Comparison of ENCODE assay signal across 2 cellular contexts in the genomic region with DNA sequence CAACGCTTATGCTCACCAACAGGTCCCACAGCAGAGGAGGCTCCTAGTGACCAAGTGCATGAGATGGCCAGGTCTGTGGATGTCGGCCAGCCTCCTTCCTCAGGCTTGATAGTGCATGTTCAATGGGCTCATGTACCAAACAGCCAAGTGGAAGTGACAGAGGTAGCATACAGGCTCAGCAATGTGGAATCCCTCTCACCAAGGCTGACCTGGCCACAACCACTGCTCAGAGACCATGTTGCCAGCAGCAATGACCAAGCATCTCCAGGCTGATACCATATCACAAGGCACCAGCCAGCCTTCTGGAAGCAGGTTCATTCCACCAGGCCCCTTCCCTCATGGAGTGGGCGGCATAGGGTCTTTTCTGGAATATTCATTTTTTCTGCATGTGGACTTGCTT.
TF ChIP-seq lines count a peak whose summit lies in the region.

No MANE protein-coding gene starts in this region.

TF ChIP-seq in K562, 482 proteins besides CTCF, POLR2A, EP300 and RAD21:
- 0 out of 2 replicates have a peak, but pooled peaks have one; percentile 9 for TF ChIP-seq NFIC (IDR thresholded peaks at IDR 0.05)
- TF ChIP-seq, protein P1, sequence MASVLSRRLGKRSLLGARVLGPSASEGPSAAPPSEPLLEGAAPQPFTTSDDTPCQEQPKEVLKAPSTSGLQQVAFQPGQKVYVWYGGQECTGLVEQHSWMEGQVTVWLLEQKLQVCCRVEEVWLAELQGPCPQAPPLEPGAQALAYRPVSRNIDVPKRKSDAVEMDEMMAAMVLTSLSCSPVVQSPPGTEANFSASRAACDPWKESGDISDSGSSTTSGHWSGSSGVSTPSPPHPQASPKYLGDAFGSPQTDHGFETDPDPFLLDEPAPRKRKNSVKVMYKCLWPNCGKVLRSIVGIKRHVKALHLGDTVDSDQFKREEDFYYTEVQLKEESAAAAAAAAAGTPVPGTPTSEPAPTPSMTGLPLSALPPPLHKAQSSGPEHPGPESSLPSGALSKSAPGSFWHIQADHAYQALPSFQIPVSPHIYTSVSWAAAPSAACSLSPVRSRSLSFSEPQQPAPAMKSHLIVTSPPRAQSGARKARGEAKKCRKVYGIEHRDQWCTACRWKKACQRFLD (CRISPR knock-in tag; IDR thresholded peaks at IDR 0.05): no peak
- TF ChIP-seq SAP30 (IDR thresholded peaks at IDR 0.05; ENCODE audit: borderline replicate concordance, insufficient read depth, low read depth, low read length, poor library complexity, severe bottlenecking): no peak

TF ChIP-seq in H1, 55 proteins besides CTCF, POLR2A, EP300 and RAD21:
- TF ChIP-seq, protein P2, sequence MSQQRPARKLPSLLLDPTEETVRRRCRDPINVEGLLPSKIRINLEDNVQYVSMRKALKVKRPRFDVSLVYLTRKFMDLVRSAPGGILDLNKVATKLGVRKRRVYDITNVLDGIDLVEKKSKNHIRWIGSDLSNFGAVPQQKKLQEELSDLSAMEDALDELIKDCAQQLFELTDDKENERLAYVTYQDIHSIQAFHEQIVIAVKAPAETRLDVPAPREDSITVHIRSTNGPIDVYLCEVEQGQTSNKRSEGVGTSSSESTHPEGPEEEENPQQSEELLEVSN (IDR thresholded peaks at IDR 0.05): no peak
- TF ChIP-seq NRF1 (IDR thresholded peaks at IDR 0.05; ENCODE audit: low read depth, low read length) (no peak), EZH2 (IDR thresholded peaks at IDR 0.05; ENCODE audit: low read depth, low read length, severe bottlenecking) (no peak)
- TF ChIP-seq, protein P3, sequence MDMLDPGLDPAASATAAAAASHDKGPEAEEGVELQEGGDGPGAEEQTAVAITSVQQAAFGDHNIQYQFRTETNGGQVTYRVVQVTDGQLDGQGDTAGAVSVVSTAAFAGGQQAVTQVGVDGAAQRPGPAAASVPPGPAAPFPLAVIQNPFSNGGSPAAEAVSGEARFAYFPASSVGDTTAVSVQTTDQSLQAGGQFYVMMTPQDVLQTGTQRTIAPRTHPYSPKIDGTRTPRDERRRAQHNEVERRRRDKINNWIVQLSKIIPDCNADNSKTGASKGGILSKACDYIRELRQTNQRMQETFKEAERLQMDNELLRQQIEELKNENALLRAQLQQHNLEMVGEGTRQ (IDR thresholded peaks at IDR 0.05; ENCODE audit: low read length): no peak
